ENCODE assay signal across 27 cellular contexts in genomic region chr14:105210266-105211025, GRCh38.
"Had no signal": no experiment of that assay in that cellular context is flagged by ENCODE, and none has a peak within 500 bp of the region (broad histone marks: within the 10 kb centered on the region; RNA-seq: fewer than 3 reads in every experiment).

No MANE protein-coding gene starts in this region.

- H3K9me3 ChIP-seq: body of pancreas, colonic mucosa, heart left ventricle had no signal

- H3K27ac ChIP-seq: body of pancreas, cardiac muscle cell, colonic mucosa, epithelial cell of prostate, heart left ventricle, VCaP had no signal

- H3K27me3 ChIP-seq: body of pancreas, cardiac muscle cell, colonic mucosa, heart left ventricle had no signal

- H3K4me1 Mint-ChIP-seq: activated CD4-positive, alpha-beta memory T cell treated with anti-CD3 and anti-CD28 coated beads, Interleukin-2, amount 10 ng/mL, durations not matched to agents 7 days and 5 days; activated CD4-positive, alpha-beta T cell treated with anti-CD3 and anti-CD28 coated beads, Interleukin-2, amount 10 ng/mL, durations not matched to agents 7 days and 5 days; activated naive CD4-positive, alpha-beta T cell treated with anti-CD3 and anti-CD28 coated beads, Interleukin-2, amount 10 ng/mL, durations not matched to agents 7 days and 5 days; WTC11 had no signal

- H3K4me3 Mint-ChIP-seq: activated CD4-positive, alpha-beta memory T cell treated with anti-CD3 and anti-CD28 coated beads, Interleukin-2, amount 10 ng/mL, durations not matched to agents 7 days and 5 days; activated CD4-positive, alpha-beta T cell treated with anti-CD3 and anti-CD28 coated beads, Interleukin-2, amount 10 ng/mL, durations not matched to agents 7 days and 5 days; activated naive CD4-positive, alpha-beta T cell treated with anti-CD3 and anti-CD28 coated beads, Interleukin-2, amount 10 ng/mL, durations not matched to agents 7 days and 5 days; activated T-helper 1 cell treated with anti-CD3 and anti-CD28 coated beads, Interleukin-12 subunit alpha, Interleukin-12 subunit beta, Interleukin-2, Interleukin-4 antibody, amounts not matched to agents 30 ng/mL and 10 ng/mL and 1 ng/mL, durations not matched to agents 14 hours and 24 hours and 36 hours; WTC11 had no signal

- H3K9me3 Mint-ChIP-seq: activated CD4-positive, alpha-beta T cell treated with anti-CD3 and anti-CD28 coated beads, Interleukin-2, amount 10 ng/mL, durations not matched to agents 7 days and 5 days; activated naive CD4-positive, alpha-beta T cell treated with anti-CD3 and anti-CD28 coated beads, Interleukin-2, amount 50 U/mL, for 72 hours; activated T-helper 1 cell treated with anti-CD3 and anti-CD28 coated beads, Interleukin-12 subunit alpha, Interleukin-12 subunit beta, Interleukin-2, Interleukin-4 antibody, amounts not matched to agents 30 ng/mL and 10 ng/mL and 1 ng/mL, durations not matched to agents 14 hours and 24 hours and 36 hours; activated T-helper 2 cell treated with anti-CD3 and anti-CD28 coated beads, Interferon-gamma antibody, Interleukin-2, Interleukin-4, amounts not matched to agents 10 μg/mL and 5 μg/mL and 100 μg/mL, durations not matched to agents 14 hours and 24 hours and 36 hours had no signal

- H3K36me3 ChIP-seq: colonic mucosa had no signal

- H3K27me3 Mint-ChIP-seq: activated CD4-positive, alpha-beta memory T cell treated with anti-CD3 and anti-CD28 coated beads, Interleukin-2, amount 10 ng/mL, durations not matched to agents 7 days and 5 days; activated CD4-positive, alpha-beta T cell treated with anti-CD3 and anti-CD28 coated beads, Interleukin-2, amount 10 ng/mL, durations not matched to agents 7 days and 5 days had no signal

- H3K36me3 Mint-ChIP-seq: WTC11 had no signal

- H3K27ac Mint-ChIP-seq: activated CD4-positive, alpha-beta memory T cell treated with anti-CD3 and anti-CD28 coated beads, Interleukin-2, amount 10 ng/mL, durations not matched to agents 7 days and 5 days; activated CD4-positive, alpha-beta T cell treated with anti-CD3 and anti-CD28 coated beads, Interleukin-2, amount 10 ng/mL, durations not matched to agents 7 days and 5 days; activated naive CD4-positive, alpha-beta T cell treated with anti-CD3 and anti-CD28 coated beads, Interleukin-2, amount 10 ng/mL, durations not matched to agents 7 days and 5 days; activated T-helper 1 cell treated with anti-CD3 and anti-CD28 coated beads, Interleukin-12 subunit alpha, Interleukin-12 subunit beta, Interleukin-2, Interleukin-4 antibody, amounts not matched to agents 30 ng/mL and 10 ng/mL and 1 ng/mL, durations not matched to agents 14 hours and 24 hours and 36 hours; activated T-helper 2 cell treated with anti-CD3 and anti-CD28 coated beads, Interferon-gamma antibody, Interleukin-2, Interleukin-4, amounts not matched to agents 10 μg/mL and 5 μg/mL and 100 μg/mL, durations not matched to agents 14 hours and 24 hours and 36 hours; WTC11 had no signal

- H3K4me3 ChIP-seq: body of pancreas, cardiac muscle cell, colonic mucosa, heart left ventricle had no signal

- DNase-seq: activated CD4-positive, alpha-beta memory T cell treated with anti-CD3 and anti-CD28 coated beads, Interleukin-2, amount 10 ng/mL, durations not matched to agents 7 days and 5 days; activated CD4-positive, alpha-beta T cell treated with anti-CD3 and anti-CD28 coated beads for 1 hour; activated CD4-positive, alpha-beta T cell treated with anti-CD3 and anti-CD28 coated beads for 4 hours; activated CD4-positive, alpha-beta T cell treated with anti-CD3 and anti-CD28 coated beads, Interleukin-2, amount 10 ng/mL, durations not matched to agents 7 days and 5 days; activated CD4-positive, alpha-beta T cell treated with anti-CD3 and anti-CD28 coated beads, Interleukin-2, amount 50 U/mL, for 4 hours; activated gamma-delta T cell; activated naive CD4-positive, alpha-beta T cell; activated naive CD4-positive, alpha-beta T cell treated with anti-CD3 and anti-CD28 coated beads, Interleukin-2, amount 10 ng/mL, durations not matched to agents 7 days and 5 days; activated T-cell treated with anti-CD3 and anti-CD28 coated beads, Interleukin-2, amount 50 U/mL, for 1 hour; activated T-cell treated with anti-CD3 and anti-CD28 coated beads, Interleukin-2, amount 50 U/mL, for 48 hours; amniotic stem cell; anterior cingulate cortex; body of pancreas; central memory CD4-positive, alpha-beta T cell; cerebellar nuclear complex; colonic mucosa; effector CD8-positive, alpha-beta T cell; foreskin fibroblast; T-helper 2 cell had no signal

- H3K4me1 ChIP-seq: colonic mucosa had no signal
